ENCODE assay signal across 24 cellular contexts in genomic region chr12:95316798-95317197, GRCh38.
DNase-seq lines count a peak whose midpoint lies in the region; FAIRE-seq and TF ChIP-seq lines count a peak whose summit lies in the region.
"Had no signal": no experiment of that assay in that cellular context is flagged by ENCODE, and none has a peak within 500 bp of the region (broad histone marks: within the 10 kb centered on the region; RNA-seq: fewer than 3 reads in every experiment).

No MANE protein-coding gene starts in this region.

- H3K9ac ChIP-seq in endothelial cell of umbilical vein (replicated peaks; ENCODE audit: extremely low read depth, insufficient read depth, low read length): no peak overlapping the region

- no peak for TF ChIP-seq CTCF in endothelial cell of umbilical vein (IDR thresholded peaks at IDR 0.05; ENCODE audit: extremely low read depth in 1 of 2, insufficient read depth in 1 of 2, low read depth in 1 of 2, low read length in 2 of 2)
- TF ChIP-seq CTCF in prostate gland (IDR thresholded peaks at IDR 0.05): no peak
- TF ChIP-seq CTCF in testis (IDR thresholded peaks at IDR 0.05): no peak

- H3K9me3 ChIP-seq in SJSA1 (replicated peaks) (no peaks in the 10 kb centered on the region), endothelial cell of umbilical vein (replicated peaks; ENCODE audit: control insufficient read depth, insufficient read depth, low read length) (no peaks in the 10 kb centered on the region), prostate gland (no peaks in the 10 kb centered on the region), testis (no peaks in the 10 kb centered on the region)
- H3K9me3 ChIP-seq: BE2C had no signal

- no TSS peak for BruUV-seq in endothelial cell of umbilical vein (replicated peaks; lab: Mats Ljungman, UMichigan)

- intact Hi-C loops in endothelial cell of umbilical vein (cut with micrococcal nuclease): loop anchor here (2.0 to 5.0 kb wide), 2 partner anchors 54 to 99 kb away; partner anchors contain the start of genes FGD6 and VEZT
- intact Hi-C loops in prostate gland (cut with DNase I): no loop called here
- intact Hi-C loops in testis (cut with DNase I; ENCODE audit: low total_unique reads): no loop called here

- 93% methylated on average over 4 of the region's 4 CpGs for WGBS in prostate gland
- 85 to 92% methylated on average over 4 of the region's 4 CpGs for WGBS in testis, 2 donors

- no peaks in the 10 kb centered on the region for H3K79me2 ChIP-seq in endothelial cell of umbilical vein (ENCODE audit: control insufficient read depth, insufficient read depth, low read length)

- POLR2A ChIA-PET in endothelial cell of umbilical vein (lab: Charles Lee): no interaction called here

- dilution Hi-C loops in endothelial cell of umbilical vein (cut with MboI; ENCODE audit: extremely low pct_ligation_motif_present, low sequenced_read_pairs): no loop called here

- no peaks in the 10 kb centered on the region for H3K36me3 ChIP-seq in SJSA1
- no peaks in the 10 kb centered on the region for H3K36me3 ChIP-seq in endothelial cell of umbilical vein (ENCODE audit: control insufficient read depth in 2 of 2, extremely low read depth in 1 of 2, insufficient read depth in 2 of 2, low read length in 2 of 2)
- no peaks in the 10 kb centered on the region for H3K36me3 ChIP-seq in prostate gland
- no peaks in the 10 kb centered on the region for H3K36me3 ChIP-seq in testis (ENCODE audit: low read depth, missing control alignments)
- H3K36me3 ChIP-seq: BE2C, MG63 had no signal

- TF ChIP-seq POLR2A in endothelial cell of umbilical vein (IDR thresholded peaks at IDR 0.05; ENCODE audit: low read depth, low read length) (no peak), prostate gland (IDR thresholded peaks at IDR 0.05) (no peak), testis (IDR thresholded peaks at IDR 0.05) (no peak)

- DNase-seq in H4 (ENCODE audit: low spot score) (peak; percentile 42), SJSA1 (ENCODE audit: low read depth in 1 of 2, low spot score in 2 of 2) (peak in 1 of 2 experiments; percentile 48), endothelial cell of umbilical vein (ENCODE audit: low read depth, low spot score) (no peak), prostate gland (ENCODE audit: low spot score) (no peak), medulla oblongata (ENCODE audit: extremely low spot score) (no peak), testis (no peak)
- DNase-seq in activated effector memory CD4-positive, alpha-beta T cell treated with anti-CD3 and anti-CD28 coated beads, Interleukin-2, amount 50 U/mL, for 16 hours: no peak
- DNase-seq: BE2C; CD8-positive, alpha-beta memory T cell; DMS 273 treated with DMSO at 0.1 percent for 48 hours; DND-41; H7; KG1; MG63; NCI-H1105 treated with DMSO at 0.1 percent for 48 hours; NCI-H146; NCI-H1930; NCI-H2107; NCI-H524; NCI-H748 treated with DMSO at 0.1 percent for 48 hours; RPMI8226; SHP77 had no signal

- no peaks in the 10 kb centered on the region for H4K20me1 ChIP-seq in endothelial cell of umbilical vein (replicated peaks; ENCODE audit: control insufficient read depth, extremely low read depth, insufficient read depth, low read length)

- H2AFZ ChIP-seq in endothelial cell of umbilical vein (ENCODE audit: low read depth, low read length): no peak overlapping the region

- no peak overlapping the region for H3K4me3 ChIP-seq in SJSA1
- H3K4me3 ChIP-seq in endothelial cell of umbilical vein (replicated peaks in 1 of 3; ENCODE audit: insufficient read depth in 1 of 3, low read depth in 1 of 3, low read length in 3 of 3): no peak overlapping the region
- H3K4me3 ChIP-seq in prostate gland: no peak overlapping the region
- H3K4me3 ChIP-seq in testis: no peak overlapping the region
- H3K4me3 ChIP-seq: MG63 had no signal

- FAIRE-seq in endothelial cell of umbilical vein (lab: Jason Lieb, UNC): peak; percentile 71
- FAIRE-seq: GM12892, HTR-8/SVneo had no signal

- no peaks in the 10 kb centered on the region for H3K27me3 ChIP-seq in SJSA1 (replicated peaks)
- no peaks in the 10 kb centered on the region for H3K27me3 ChIP-seq in endothelial cell of umbilical vein (ENCODE audit: control insufficient read depth in 2 of 2, insufficient read depth in 2 of 2, low read length in 2 of 2)
- no peaks in the 10 kb centered on the region for H3K27me3 ChIP-seq in prostate gland (replicated peaks; ENCODE audit: insufficient read depth)
- H3K27me3 ChIP-seq in testis: no peaks in the 10 kb centered on the region
- H3K27me3 ChIP-seq: BE2C, MG63 had no signal

- no peaks in the 10 kb centered on the region for H3K9me1 ChIP-seq in endothelial cell of umbilical vein (replicated peaks; ENCODE audit: control insufficient read depth, extremely low read depth, insufficient read depth, low read length)

- H3K27ac ChIP-seq in SJSA1 (peak overlapping the region; percentile 36; the same call in 1 of the 2 replicates), endothelial cell of umbilical vein (ENCODE audit: insufficient read depth, low read depth, low read length) (no peak overlapping the region), prostate gland (no peak overlapping the region), testis (no peak overlapping the region)

- H3K4me2 ChIP-seq in endothelial cell of umbilical vein (ENCODE audit: insufficient read depth, low read length): no peak overlapping the region

- CTCF ChIA-PET in endothelial cell of umbilical vein (lab: Charles Lee): interaction anchor here (0.7 to 1.5 kb wide), 2 partner anchors 13 to 19 kb away, joined by 3 to 4 read pairs; no protein-coding TSS in a partner anchor

- H3K4me1 ChIP-seq in SJSA1 (replicated peaks): peaks cover 66% of the 10 kb centered on the region
- peaks cover 15% of the 10 kb centered on the region for H3K4me1 ChIP-seq in endothelial cell of umbilical vein (ENCODE audit: control insufficient read depth, extremely low read depth, insufficient read depth, low read length)
- no peaks in the 10 kb centered on the region for H3K4me1 ChIP-seq in prostate gland (replicated peaks)
- H3K4me1 ChIP-seq in testis: peaks cover 10% of the 10 kb centered on the region
- H3K4me1 ChIP-seq: BE2C had no signal

TF ChIP-seq in endothelial cell of umbilical vein, 7 proteins besides CTCF, POLR2A, EP300 and RAD21:
- TF ChIP-seq POLR2AphosphoS5 (IDR thresholded peaks at IDR 0.05; ENCODE audit: insufficient read depth, low read depth, low read length): no peak
TF ChIP-seq in endothelial cell of umbilical vein: peak in this region for 0.
